Comparison of ENCODE assay signal across 8 cellular contexts in genomic region chr17:50866261-50866949, GRCh38. TPM values are rescaled to one million over a fixed set of nuclear protein-coding genes. Genes with fewer than 3 reads are reported as not detected.
A peak's percentile ranks its signal among the peaks of the same experiment; 100 is the strongest.
DNase-seq lines count a peak whose midpoint lies in the region; ATAC-seq and TF ChIP-seq lines count a peak whose summit lies in the region.

Gene TOB1, minus strand, starts transcription at chr17:50866354. Its CDS starts 2,337 bp downstream, at chr17:50864017.

- peaks cover 31% of the 10 kb centered on the region for H3K36me3 Mint-ChIP-seq in activated B cell treated with CpG ODN at 0.5 μM for 24 hours (ENCODE audit: low read depth)

- H3K4me3 ChIP-seq in AG09309 (ENCODE audit: control insufficient read depth, low read depth, low read length) (peak within 1 kb of the TSS; percentile 87), cardiac fibroblast (replicated peaks in 1 of 2; ENCODE audit: low read depth in 2 of 2, low read length in 2 of 2) (peak within 1 kb of the TSS; percentile 73 to 78)

- no peaks in the 10 kb centered on the region for H3K27me3 Mint-ChIP-seq in activated B cell treated with CpG ODN at 0.5 μM for 24 hours

- POLR2A ChIA-PET in activated B cell treated with CpG ODN at 0.5 μM for 24 hours (lab: Charles Lee): interaction anchor here (0.6 to 5.8 kb wide), 53 partner anchors 10 to 1119 kb away, joined by 3 to 205 read pairs (median 6); partner anchors contain the start of genes CACNA1G, KAT7, LRRC59 and LUC7L3

- peak; percentile 65 for ATAC-seq in GM19023 (IDR thresholded peaks at IDR 0.05; ENCODE audit: unreplicated experiment)
- ATAC-seq in HG03196 (IDR thresholded peaks at IDR 0.05; ENCODE audit: unreplicated experiment): peak; percentile 62
- peak; percentile 76 for ATAC-seq in activated B cell treated with CpG ODN at 0.5 μM for 24 hours (ENCODE audit: low read depth)

- CTCF ChIA-PET in activated B cell treated with CpG ODN at 0.5 μM for 24 hours (lab: Charles Lee): interaction anchor here (0.7 to 4.5 kb wide), 4 partner anchors 13 to 287 kb away, joined by 3 to 37 read pairs (median 4); partner anchors contain the start of gene NME1

- no peak for TF ChIP-seq CTCF in AG09309 (IDR thresholded peaks at IDR 0.05; ENCODE audit: control insufficient read depth, insufficient read depth, low read depth, low read length, missing control alignments)
- TF ChIP-seq CTCF in activated B cell treated with CpG ODN at 0.5 μM for 24 hours (IDR thresholded peaks at IDR 0.05): no peak
- no peak for TF ChIP-seq CTCF in cardiac fibroblast (IDR thresholded peaks at IDR 0.05; ENCODE audit: low read depth, low read length)

- H3K27ac Mint-ChIP-seq in activated B cell treated with CpG ODN at 0.5 μM for 24 hours: peak within 1 kb of the TSS; percentile 100

- H3K4me1 Mint-ChIP-seq in activated B cell treated with CpG ODN at 0.5 μM for 24 hours: peaks cover 46% of the 10 kb centered on the region

- DNase-seq in AG09309 (ENCODE audit: low read depth) (peak; percentile 80), NCI-H345 (lab: John Stamatoyannopoulos, UW) (peak; percentile 98), activated B cell treated with CpG ODN at 0.5 μM for 24 hours (peak; percentile 97), cardiac fibroblast (ENCODE audit: low read depth in 2 of 2) (peak; percentile 95 to 99), iris pigment epithelial cell (ENCODE audit: low read depth) (peak; percentile 97)
- peak; percentile 92 to 96 for DNase-seq in stimulated activated CD4-positive, alpha-beta T cell treated with anti-CD3 and anti-CD28 coated beads, Interleukin-12 subunit alpha, Interleukin-12 subunit beta, amount 100 ng/mL, for 24 hours (ENCODE audit: low read depth in 2 of 2)

- H3K9me3 Mint-ChIP-seq in activated B cell treated with CpG ODN at 0.5 μM for 24 hours: no peaks in the 10 kb centered on the region

- intact Hi-C loops in activated B cell treated with CpG ODN at 0.5 μM for 24 hours (cut with micrococcal nuclease): loop anchor here (1.0 to 5.0 kb wide), 9 partner anchors 18 to 394 kb away; partner anchors contain the start of genes ANKRD40, MBTD1, NME1 and NME2

- H3K4me3 Mint-ChIP-seq in activated B cell treated with CpG ODN at 0.5 μM for 24 hours: peak within 1 kb of the TSS; percentile 99

RNA-seq across cellular contexts. Expression of gene TOB1, which starts in this region (rescaled TPM):
- 18.8 and 20.4 TPM in 2 replicates for total RNA-seq in activated B cell treated with CpG ODN at 0.5 μM for 24 hours

Comparison
In these comparisons a context has a peak if more than half of its experiments do, and no peak if none do; other contexts are left out.
1. Peak in every context shown above with its lines: DNase-seq, ATAC-seq and H3K4me3 ChIP-seq.